In genomic region chr22:41078975-41079374, GRCh38 we compare ENCODE assay signal across 19 cellular contexts. TPM values are rescaled to one million over a fixed set of nuclear protein-coding genes. Genes with fewer than 3 reads are reported as not detected.
A peak's percentile ranks its signal among the peaks of the same experiment; 100 is the strongest.
DNase-seq lines count a peak whose midpoint lies in the region; ATAC-seq and TF ChIP-seq lines count a peak whose summit lies in the region.
"Had no signal": no experiment of that assay in that cellular context is flagged by ENCODE, and none has a peak within 500 bp of the region (broad histone marks: within the 10 kb centered on the region; RNA-seq: fewer than 3 reads in every experiment).

No MANE protein-coding gene starts in this region.

- no peaks in the 10 kb centered on the region for H3K36me3 ChIP-seq in heart left ventricle

- no peak for TF ChIP-seq CTCF in heart left ventricle (IDR thresholded peaks at IDR 0.05)

- H3K4me3 Mint-ChIP-seq in stimulated activated naive B cell treated with anti-CD40 and anti-IgM and Interleukin-4, amounts not matched to agents 10 μg/mL and 1 μg/mL and 100 μg/mL, for 72 hours: no peak overlapping the region
- no peak overlapping the region for H3K4me3 Mint-ChIP-seq in activated T-helper 2 cell treated with anti-CD3 and anti-CD28 coated beads, Interferon-gamma antibody, Interleukin-2, Interleukin-4, amounts not matched to agents 10 μg/mL and 5 μg/mL and 100 μg/mL, durations not matched to agents 14 hours and 24 hours and 36 hours (ENCODE audit: low read depth)
- H3K4me3 Mint-ChIP-seq: CD4-positive, CD25-positive, alpha-beta regulatory T cell had no signal

- H3K27ac Mint-ChIP-seq in stimulated activated naive B cell treated with anti-CD40 and anti-IgM and Interleukin-4, amounts not matched to agents 10 μg/mL and 1 μg/mL and 100 μg/mL, for 72 hours: peak overlapping the region; percentile 31
- H3K27ac Mint-ChIP-seq in activated T-helper 2 cell treated with anti-CD3 and anti-CD28 coated beads, Interferon-gamma antibody, Interleukin-2, Interleukin-4, amounts not matched to agents 10 μg/mL and 5 μg/mL and 100 μg/mL, durations not matched to agents 14 hours and 24 hours and 36 hours: no peak overlapping the region
- H3K27ac Mint-ChIP-seq: CD4-positive, CD25-positive, alpha-beta regulatory T cell had no signal

- H3K4me3 ChIP-seq in heart left ventricle: no peak overlapping the region
- H3K4me3 ChIP-seq: A549, GM23248 had no signal

- peaks cover 21 to 33% of the 10 kb centered on the region in 2 donors for H3K4me1 Mint-ChIP-seq in stimulated activated naive B cell treated with anti-CD40 and anti-IgM and Interleukin-4, amounts not matched to agents 10 μg/mL and 1 μg/mL and 100 μg/mL, for 72 hours
- H3K4me1 Mint-ChIP-seq in activated T-helper 2 cell treated with anti-CD3 and anti-CD28 coated beads, Interferon-gamma antibody, Interleukin-2, Interleukin-4, amounts not matched to agents 10 μg/mL and 5 μg/mL and 100 μg/mL, durations not matched to agents 14 hours and 24 hours and 36 hours (ENCODE audit: low read depth): no peaks in the 10 kb centered on the region
- H3K4me1 Mint-ChIP-seq: CD4-positive, CD25-positive, alpha-beta regulatory T cell had no signal

- no peaks in the 10 kb centered on the region for H3K9me3 Mint-ChIP-seq in stimulated activated naive B cell treated with anti-CD40 and anti-IgM and Interleukin-4, amounts not matched to agents 10 μg/mL and 1 μg/mL and 100 μg/mL, for 72 hours
- no peaks in the 10 kb centered on the region for H3K9me3 Mint-ChIP-seq in activated T-helper 2 cell treated with anti-CD3 and anti-CD28 coated beads, Interferon-gamma antibody, Interleukin-2, Interleukin-4, amounts not matched to agents 10 μg/mL and 5 μg/mL and 100 μg/mL, durations not matched to agents 14 hours and 24 hours and 36 hours
- H3K9me3 Mint-ChIP-seq: CD4-positive, CD25-positive, alpha-beta regulatory T cell had no signal

- intact Hi-C loops in heart left ventricle (cut with DNase I): no loop called here
- intact Hi-C loops in left cardiac atrium (cut with DNase I): no loop called here
- intact Hi-C loops in activated T-helper 2 cell treated with anti-CD3 and anti-CD28 coated beads, Interferon-gamma antibody, Interleukin-2, Interleukin-4, amounts not matched to agents 10 μg/mL and 5 μg/mL and 100 μg/mL, durations not matched to agents 14 hours and 24 hours and 36 hours (cut with micrococcal nuclease): no loop called here

- peak; percentile 43 to 73 (median 62) for ATAC-seq in heart left ventricle
- no peak for ATAC-seq in left cardiac atrium
- peak; percentile 89 to 92 for ATAC-seq in stimulated activated naive B cell treated with anti-CD40 and anti-IgM and Interleukin-4, amounts not matched to agents 10 μg/mL and 1 μg/mL and 100 μg/mL, for 72 hours (replicated peaks)
- ATAC-seq in HG03520 (IDR thresholded peaks at IDR 0.05; ENCODE audit: unreplicated experiment): no peak
- ATAC-seq: A549, HCT116, PC-3 had no signal

- no peaks in the 10 kb centered on the region for H3K27me3 ChIP-seq in heart left ventricle

- DNase-seq in heart left ventricle (no peak), left cardiac atrium (no peak), NAMALWA (ENCODE audit: low spot score) (peak; percentile 33), germinal center (ENCODE audit: low spot score) (peak; percentile 78), GOT3 (lab: John Stamatoyannopoulos, UW) (no peak)
- DNase-seq in stimulated activated naive B cell treated with anti-CD40 and anti-IgM and Interleukin-4, amounts not matched to agents 10 μg/mL and 1 μg/mL and 100 μg/mL, for 72 hours: no peak
- DNase-seq in activated T-helper 2 cell treated with anti-CD3 and anti-CD28 coated beads, Interferon-gamma antibody, Interleukin-2, Interleukin-4, amounts not matched to agents 10 μg/mL and 5 μg/mL and 100 μg/mL, durations not matched to agents 14 hours and 24 hours and 36 hours (ENCODE audit: low spot score): no peak
- DNase-seq: CD4-positive, CD25-positive, alpha-beta regulatory T cell; DMS79 treated with DMSO at 0.1 percent for 48 hours; GM23248; IMR-90; NCI-H1436; NCI-H2081; NK-92 treated with Interleukin-12 subunit alpha and Interleukin-12 subunit beta, amount 100 ng/mL, for 24 hours; PC-3 had no signal

- no peak overlapping the region for H3K27ac ChIP-seq in heart left ventricle
- H3K27ac ChIP-seq: A549, GM23248, RWPE1 had no signal

- peaks cover 0 to 2% of the 10 kb centered on the region in 2 donors for H3K36me3 Mint-ChIP-seq in stimulated activated naive B cell treated with anti-CD40 and anti-IgM and Interleukin-4, amounts not matched to agents 10 μg/mL and 1 μg/mL and 100 μg/mL, for 72 hours
- no peaks in the 10 kb centered on the region for H3K36me3 Mint-ChIP-seq in activated T-helper 2 cell treated with anti-CD3 and anti-CD28 coated beads, Interferon-gamma antibody, Interleukin-2, Interleukin-4, amounts not matched to agents 10 μg/mL and 5 μg/mL and 100 μg/mL, durations not matched to agents 14 hours and 24 hours and 36 hours (ENCODE audit: low read depth)
- H3K36me3 Mint-ChIP-seq: CD4-positive, CD25-positive, alpha-beta regulatory T cell had no signal

- H3K27me3 Mint-ChIP-seq in stimulated activated naive B cell treated with anti-CD40 and anti-IgM and Interleukin-4, amounts not matched to agents 10 μg/mL and 1 μg/mL and 100 μg/mL, for 72 hours: no peaks in the 10 kb centered on the region
- peaks cover 2% of the 10 kb centered on the region for H3K27me3 Mint-ChIP-seq in activated T-helper 2 cell treated with anti-CD3 and anti-CD28 coated beads, Interferon-gamma antibody, Interleukin-2, Interleukin-4, amounts not matched to agents 10 μg/mL and 5 μg/mL and 100 μg/mL, durations not matched to agents 14 hours and 24 hours and 36 hours (ENCODE audit: low read depth)

- WGBS in heart left ventricle, 4 donors: 69 to 77% (median 72%) methylated on average over 3 of the region's 3 CpGs

- no peaks in the 10 kb centered on the region for H3K4me1 ChIP-seq in heart left ventricle
- H3K4me1 ChIP-seq: A549 had no signal

- H3K9me3 ChIP-seq in heart left ventricle: no peaks in the 10 kb centered on the region
- H3K9me3 ChIP-seq: A549 had no signal

- no peak for TF ChIP-seq POLR2A in heart left ventricle (IDR thresholded peaks at IDR 0.05)

RNA-seq across cellular contexts. Expression of gene EP300, which starts 13.4 kb away (rescaled TPM):
- total RNA-seq in heart left ventricle (10 to 100 TPM; 21.1 to 58.0 (median 39.5) TPM), left cardiac atrium (10 to 100 TPM; 28.6 to 31.5 TPM)
- polyA plus RNA-seq in heart left ventricle: 10 to 100 TPM; 11.4 to 14.9 TPM
- 66.5 and 68.6 TPM in 2 replicates for total RNA-seq in activated T-helper 2 cell treated with anti-CD3 and anti-CD28 coated beads, Interferon-gamma antibody, Interleukin-2, Interleukin-4, amounts not matched to agents 10 μg/mL and 5 μg/mL and 100 μg/mL, durations not matched to agents 14 hours and 24 hours and 36 hours

Comparison
In these comparisons a context has a peak if more than half of its experiments do, and no peak if none do; other contexts are left out.
1. ATAC-seq: peak in heart left ventricle (4 of 4) and stimulated activated naive B cell treated with anti-CD40 and anti-IgM and Interleukin-4, amounts not matched to agents 10 μg/mL and 1 μg/mL and 100 μg/mL, for 72 hours (2 of 2); none in left cardiac atrium (0 of 2) and HG03520 (single experiment).
2. DNase-seq: peak in NAMALWA (single experiment) and germinal center (single experiment); none in heart left ventricle (0 of 5), left cardiac atrium (single experiment), stimulated activated naive B cell treated with anti-CD40 and anti-IgM and Interleukin-4, amounts not matched to agents 10 μg/mL and 1 μg/mL and 100 μg/mL, for 72 hours (single experiment), activated T-helper 2 cell treated with anti-CD3 and anti-CD28 coated beads, Interferon-gamma antibody, Interleukin-2, Interleukin-4, amounts not matched to agents 10 μg/mL and 5 μg/mL and 100 μg/mL, durations not matched to agents 14 hours and 24 hours and 36 hours (single experiment) and GOT3 (single experiment).